In the genomic region with DNA sequence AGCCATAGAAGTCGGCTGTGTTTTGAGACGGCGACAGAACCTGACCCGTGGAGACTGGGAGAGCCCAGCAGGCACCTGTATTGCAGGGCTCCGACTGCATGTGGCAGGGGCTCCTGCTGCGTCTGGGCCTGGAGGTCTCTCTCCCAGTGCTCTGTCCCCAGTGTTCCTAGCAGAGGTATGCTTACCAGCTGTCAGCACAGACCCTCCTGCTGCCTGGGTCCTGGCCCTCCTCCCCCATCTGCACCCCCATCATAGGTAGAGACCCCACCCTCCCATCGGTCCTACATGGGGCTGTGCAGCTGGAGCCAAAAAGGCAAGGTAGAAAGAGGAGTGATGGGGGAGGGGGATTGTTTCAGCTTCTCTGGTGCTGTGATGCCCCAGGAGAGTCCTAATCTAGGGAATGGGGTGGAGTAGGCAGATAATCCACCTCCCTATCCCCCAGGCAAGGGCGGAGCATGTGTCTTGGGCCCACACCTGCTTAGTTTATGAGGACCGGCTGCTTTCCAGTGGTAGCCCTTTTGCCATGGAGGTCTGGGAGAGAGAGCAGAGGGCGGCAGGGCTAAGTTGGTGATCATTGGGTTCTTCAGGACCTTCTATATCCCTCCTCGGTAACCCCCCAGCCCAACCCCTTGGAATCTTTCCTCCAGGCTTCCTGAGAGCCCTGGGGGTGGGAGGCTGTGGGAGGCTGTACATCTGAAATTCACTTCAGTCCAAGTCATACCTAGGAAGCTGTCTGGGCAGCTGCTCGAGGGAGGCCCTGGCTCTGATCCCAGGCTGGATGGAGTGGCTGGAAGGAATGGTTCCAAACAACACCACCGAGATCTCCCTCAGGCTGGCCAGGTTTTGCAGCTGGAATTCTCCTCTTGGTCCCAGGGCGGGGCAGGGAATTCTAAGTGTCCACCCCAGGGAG, we compare ENCODE assay signal across 13 cellular contexts. TPM values are rescaled to one million over a fixed set of nuclear protein-coding genes. Genes with fewer than 3 reads are reported as not detected.
A peak's percentile ranks its signal among the peaks of the same experiment; 100 is the strongest.
DNase-seq lines count a peak whose midpoint lies in the region; ATAC-seq and TF ChIP-seq lines count a peak whose summit lies in the region.
"Had no signal": no experiment of that assay in that cellular context is flagged by ENCODE, and none has a peak within 500 bp of the region (broad histone marks: within the 10 kb centered on the region; RNA-seq: fewer than 3 reads in every experiment).

No MANE protein-coding gene starts in this region.

- H3K4me1 ChIP-seq in Caco-2 (peaks cover 23% of the 10 kb centered on the region), mesenchymal stem cell (ENCODE audit: control insufficient read depth, insufficient read depth, low read depth, low read length) (peaks cover 14% of the 10 kb centered on the region), GM23338 (ENCODE audit: insufficient read depth) (no peaks in the 10 kb centered on the region)

- H3K36me3 Mint-ChIP-seq in Caco-2 (ENCODE audit: insufficient read depth, unreplicated experiment) (peaks cover 6% of the 10 kb centered on the region), GM23338 (ENCODE audit: low read depth) (no peaks in the 10 kb centered on the region)
- H3K36me3 Mint-ChIP-seq: brain had no signal

- intact Hi-C loops in Caco-2 (cut with micrococcal nuclease; ENCODE audit: unreplicated experiment): no loop called here

- CTCF ChIA-PET in Caco-2 (lab: Charles Lee): no interaction called here

- H2AK5ac ChIP-seq in mesenchymal stem cell (ENCODE audit: low read length, severe bottlenecking): no peak overlapping the region

- no peak for TF ChIP-seq CTCF in Caco-2 (IDR thresholded peaks at IDR 0.05; ENCODE audit: insufficient read depth in 1 of 2, low read depth in 1 of 2, low read length in 1 of 2, severe bottlenecking in 1 of 2, unreplicated experiment in 1 of 2)
- TF ChIP-seq CTCF in astrocyte of the spinal cord (IDR thresholded peaks at IDR 0.05; ENCODE audit: low read depth, low read length): no peak
- TF ChIP-seq CTCF in GM23338 (conservative IDR thresholded peaks at IDR 0.05; ENCODE audit: low read depth in 2 of 2): no peak

- no peaks in the 10 kb centered on the region for H4K20me1 ChIP-seq in GM23338 (replicated peaks; ENCODE audit: insufficient read depth)

- in situ Hi-C loops in astrocyte of the spinal cord (cut with HindIII; ENCODE audit: low sequenced_read_pairs): no loop called here

- H3K9ac ChIP-seq in mesenchymal stem cell (ENCODE audit: low read length): no peak overlapping the region

- H3K79me1 ChIP-seq in mesenchymal stem cell (replicated peaks; ENCODE audit: low read length, poor library complexity, severe bottlenecking): no peaks in the 10 kb centered on the region

- 81% methylated on average over 11 of the region's 14 CpGs for WGBS in mesenchymal stem cell

- no peaks in the 10 kb centered on the region for H3K9me3 ChIP-seq in Caco-2
- H3K9me3 ChIP-seq in mesenchymal stem cell (ENCODE audit: control insufficient read depth, low read length): no peaks in the 10 kb centered on the region

- no TSS peak for BruUV-seq in Caco-2 (replicated peaks; lab: Mats Ljungman, UMichigan)

- H3K27ac Mint-ChIP-seq in Caco-2 (ENCODE audit: unreplicated experiment): no peak overlapping the region
- no peak overlapping the region for H3K27ac Mint-ChIP-seq in GM23338

- no peaks in the 10 kb centered on the region for H3K79me2 ChIP-seq in GM23338 (replicated peaks; ENCODE audit: insufficient read depth)

- H2BK5ac ChIP-seq in mesenchymal stem cell (ENCODE audit: low read depth, low read length, poor library complexity, severe bottlenecking): no peak overlapping the region

- no peak overlapping the region for H3K14ac ChIP-seq in mesenchymal stem cell (ENCODE audit: low read length in 2 of 2)

- no peak overlapping the region for H3K18ac ChIP-seq in mesenchymal stem cell (ENCODE audit: low read depth in 1 of 2, low read length in 2 of 2)

- H2BK12ac ChIP-seq in mesenchymal stem cell (ENCODE audit: low read length in 2 of 2): no peak overlapping the region

- DNase-seq in Caco-2 (peak; percentile 50 to 72), NCI-H2029 (lab: John Stamatoyannopoulos, UW) (peak; percentile 53), astrocyte of the spinal cord (ENCODE audit: low read depth, low spot score) (peak; percentile 59), mesenchymal stem cell (no peak), GM23338 (ENCODE audit: low spot score) (no peak), LoVo (ENCODE audit: low spot score) (no peak), NCI-H1417 (lab: John Stamatoyannopoulos, UW) (no peak)
- DNase-seq in NK-92 treated with Interleukin-12 subunit alpha and Interleukin-12 subunit beta, amount 100 ng/mL, for 24 hours (lab: John Stamatoyannopoulos, UW): no peak
- DNase-seq: NCI-H187 treated with DMSO at 0.1 percent for 48 hours had no signal

- no peaks in the 10 kb centered on the region for H3F3A ChIP-seq in GM23338 (replicated peaks; ENCODE audit: low read depth)

- H3K4me3 Mint-ChIP-seq in Caco-2 (ENCODE audit: unreplicated experiment) (no peak overlapping the region), GM23338 (no peak overlapping the region)
- H3K4me3 Mint-ChIP-seq: brain had no signal

- no peak overlapping the region for H3K4me2 ChIP-seq in mesenchymal stem cell (ENCODE audit: low read length, poor library complexity, severe bottlenecking)
- H3K4me2 ChIP-seq in GM23338: no peak overlapping the region

- H3K4me1 Mint-ChIP-seq in Caco-2 (ENCODE audit: low read depth, unreplicated experiment) (no peaks in the 10 kb centered on the region), GM23338 (peaks cover 8% of the 10 kb centered on the region)

- no peaks in the 10 kb centered on the region for H3K27me3 ChIP-seq in Caco-2 (replicated peaks; ENCODE audit: control insufficient read depth, insufficient read depth, low read length)
- peaks cover 29 to 55% of the 10 kb centered on the region in 2 experiments for H3K27me3 ChIP-seq in mesenchymal stem cell (ENCODE audit: control insufficient read depth in 1 of 2, insufficient read depth in 1 of 2, low read length in 2 of 2)
- H3K27me3 ChIP-seq in GM23338 (ENCODE audit: insufficient read depth): peaks cover 11% of the 10 kb centered on the region; the same call in 1 of the 2 replicates

- H3K9me2 ChIP-seq in GM23338 (ENCODE audit: insufficient read depth): no peaks in the 10 kb centered on the region

- POLR2A ChIA-PET in Caco-2 (lab: Charles Lee): no interaction called here

- peak overlapping the region; percentile 12 for H2BK15ac ChIP-seq in mesenchymal stem cell (ENCODE audit: low read depth, poor library complexity, severe bottlenecking)

- ATAC-seq in GM23338: no peak
- ATAC-seq: Panc1 had no signal

- H3K27me3 Mint-ChIP-seq in Caco-2 (ENCODE audit: insufficient read depth, unreplicated experiment) (no peaks in the 10 kb centered on the region), GM23338 (ENCODE audit: insufficient read depth, low read depth, poor library complexity) (peaks cover 22% of the 10 kb centered on the region)

- H4K91ac ChIP-seq in mesenchymal stem cell (ENCODE audit: low read length): no peak overlapping the region

- no peak overlapping the region for H3K4ac ChIP-seq in mesenchymal stem cell (ENCODE audit: low read depth in 1 of 2, low read length in 2 of 2)

- H2BK120ac ChIP-seq in mesenchymal stem cell (ENCODE audit: low read depth, low read length): no peak overlapping the region

- H4K8ac ChIP-seq in mesenchymal stem cell (ENCODE audit: low read length): no peak overlapping the region

- H3K9me3 Mint-ChIP-seq in Caco-2 (ENCODE audit: unreplicated experiment) (no peaks in the 10 kb centered on the region), GM23338 (no peaks in the 10 kb centered on the region; the same call in 2 of the 3 replicates)

- no peak overlapping the region for H3K23ac ChIP-seq in mesenchymal stem cell (ENCODE audit: low read length in 2 of 2)

- H3K36me3 ChIP-seq in Caco-2 (ENCODE audit: control insufficient read depth, insufficient read depth, low read length): no peaks in the 10 kb centered on the region
- peaks cover 0 to 4% of the 10 kb centered on the region in 2 experiments for H3K36me3 ChIP-seq in mesenchymal stem cell (ENCODE audit: control insufficient read depth in 1 of 2, insufficient read depth in 2 of 2, low read depth in 1 of 2, low read length in 2 of 2)
- H3K36me3 ChIP-seq in GM23338 (ENCODE audit: insufficient read depth): no peaks in the 10 kb centered on the region

- no peak overlapping the region for H3K27ac ChIP-seq in mesenchymal stem cell (ENCODE audit: low read length, poor library complexity, severe bottlenecking)
- no peak overlapping the region for H3K27ac ChIP-seq in GM23338 (ENCODE audit: low read depth)

- no peak overlapping the region for H2AFZ ChIP-seq in mesenchymal stem cell (ENCODE audit: low read depth, low read length)
- H2AFZ ChIP-seq in GM23338: no peak overlapping the region

- no peak overlapping the region for H3K4me3 ChIP-seq in Caco-2 (ENCODE audit: low read depth, low read length)
- H3K4me3 ChIP-seq in astrocyte of the spinal cord (ENCODE audit: low read depth, low read length): no peak overlapping the region
- no peak overlapping the region for H3K4me3 ChIP-seq in mesenchymal stem cell (ENCODE audit: insufficient read depth in 1 of 2, low read depth in 1 of 2, low read length in 2 of 2)
- no peak overlapping the region for H3K4me3 ChIP-seq in GM23338

RNA-seq across cellular contexts. Expression of a gene that starts 5.3 kb away (rescaled TPM):
- total RNA-seq in Caco-2 (2022): 1.9 and 2.1 TPM in 2 replicates
- polyA plus RNA-seq in mesenchymal stem cell (2013, experiment 1 of 2): 0.11 TPM
- 0.16 TPM for polyA plus RNA-seq in mesenchymal stem cell (2013, experiment 2 of 2)
- 0.07 and 0.16 TPM in 2 replicates for total RNA-seq in GM23338 (2014; rRNA removed; shearing (Covaris generic))
- 0.09 and 0.44 TPM in 2 replicates for polyA plus RNA-seq in GM23338 (2016; fragmentation: Nextera tagmentation; extraction: Ambion mirVana)

RNA-seq across cellular contexts. Expression of a gene that starts 12.1 kb away (rescaled TPM):
- total RNA-seq in Caco-2 (2022): 0.11 TPM in 1 of 2 replicates, not detected in the other
- polyA plus RNA-seq in mesenchymal stem cell (2013, experiment 1 of 2): 1.6 TPM
- 1.5 TPM for polyA plus RNA-seq in mesenchymal stem cell (2013, experiment 2 of 2)
- not detected in 2 replicates for total RNA-seq in GM23338 (2014; rRNA removed; shearing (Covaris generic))
- not detected in 2 replicates for polyA plus RNA-seq in GM23338 (2016; fragmentation: Nextera tagmentation; extraction: Ambion mirVana)
- total RNA-seq: epithelial cell of proximal tubule had no signal

RNA-seq across cellular contexts. Expression of a gene that starts 18.7 kb away (rescaled TPM):
- not detected in 2 replicates for total RNA-seq in Caco-2 (2022)
- polyA plus RNA-seq in mesenchymal stem cell (2013, experiment 1 of 2): 0.04 TPM
- not detected for polyA plus RNA-seq in mesenchymal stem cell (2013, experiment 2 of 2)
- not detected in 2 replicates for total RNA-seq in GM23338 (2014; rRNA removed; shearing (Covaris generic))
- not detected in 2 replicates for polyA plus RNA-seq in GM23338 (2016; fragmentation: Nextera tagmentation; extraction: Ambion mirVana)
- total RNA-seq: epithelial cell of proximal tubule had no signal
- polyA plus RNA-seq: BJ had no signal

RNA-seq across cellular contexts. Expression of a gene that starts 25.1 kb away (rescaled TPM):
- total RNA-seq in Caco-2 (2022): 29.1 and 30.6 TPM in 2 replicates
- polyA plus RNA-seq in mesenchymal stem cell (2013, experiment 1 of 2): 15.5 TPM
- 15.1 TPM for polyA plus RNA-seq in mesenchymal stem cell (2013, experiment 2 of 2)
- total RNA-seq in GM23338 (2014; rRNA removed; shearing (Covaris generic)): 25.9 and 38.8 TPM in 2 replicates
- 20.4 and 21.8 TPM in 2 replicates for polyA plus RNA-seq in GM23338 (2016; fragmentation: Nextera tagmentation; extraction: Ambion mirVana)

RNA-seq across cellular contexts. Expression of a gene that starts 44.9 kb away (rescaled TPM):
- 37.2 and 41.3 TPM in 2 replicates for total RNA-seq in Caco-2 (2022)
- polyA plus RNA-seq in mesenchymal stem cell (2013, experiment 1 of 2): 32.0 TPM
- 29.6 TPM for polyA plus RNA-seq in mesenchymal stem cell (2013, experiment 2 of 2)
- total RNA-seq in GM23338 (2014; rRNA removed; shearing (Covaris generic)): 39.9 and 41.1 TPM in 2 replicates
- 7.7 and 9.2 TPM in 2 replicates for polyA plus RNA-seq in GM23338 (2016; fragmentation: Nextera tagmentation; extraction: Ambion mirVana)

Comparison
In these comparisons a context has a peak if more than half of its experiments do, and no peak if none do; other contexts are left out.
1. DNase-seq: peak in Caco-2 (2 of 2), NCI-H2029 (single experiment) and astrocyte of the spinal cord (single experiment); none in mesenchymal stem cell (single experiment), NK-92 treated with Interleukin-12 subunit alpha and Interleukin-12 subunit beta, amount 100 ng/mL, for 24 hours (single experiment), GM23338 (single experiment), LoVo (single experiment) and NCI-H1417 (0 of 3).